In genomic region chr21:23694396-23694795, GRCh38 we compare ENCODE assay signal across 28 cellular contexts.
DNase-seq lines count a peak whose midpoint lies in the region; ATAC-seq and TF ChIP-seq lines count a peak whose summit lies in the region.
"Had no signal": no experiment of that assay in that cellular context is flagged by ENCODE, and none has a peak within 500 bp of the region (broad histone marks: within the 10 kb centered on the region; RNA-seq: fewer than 3 reads in every experiment).

No MANE protein-coding gene starts in this region.

- H4K20me1 ChIP-seq in neural cell (ENCODE audit: insufficient read depth) = no peaks in the 10 kb centered on the region

- H3K79me2 ChIP-seq in neural cell (replicated peaks; ENCODE audit: insufficient read depth, low read length) = no peaks in the 10 kb centered on the region

- DNase-seq in left ventricle myocardium inferior (no peak), left cardiac atrium (no peak), NAMALWA (ENCODE audit: low spot score) (peak; percentile 39), OCI-M1 (lab: John Stamatoyannopoulos, UW) (peak; percentile 51), endothelial cell (ENCODE audit: low spot score) (no peak), Calu3 (no peak), tibial artery (no peak)
- DNase-seq: activated CD4-positive, alpha-beta T cell treated with anti-CD3 and anti-CD28 coated beads, Interleukin-2, amount 10 ng/mL, durations not matched to agents 7 days and 5 days; activated naive CD4-positive, alpha-beta T cell treated with anti-CD3 and anti-CD28 coated beads for 36 hours; CD8-positive, alpha-beta memory T cell; colonic mucosa; DMS79 treated with DMSO at 0.1 percent for 48 hours; effector memory CD4-positive, alpha-beta T cell; GOT3; immature natural killer cell; IMR-90; MV-4-11; naive thymus-derived CD8-positive, alpha-beta T cell; NCI-H526 treated with DMSO at 0.1 percent for 48 hours; SHP77; stimulated activated CD4-positive, alpha-beta T cell treated with anti-CD3 and anti-CD28 coated beads, Interleukin-1b, Interleukin-23, amount 100 ng/mL, for 48 hours; T-helper 1 cell; upper lobe of left lung had no signal

- H3F3A ChIP-seq in neural cell (ENCODE audit: insufficient read depth, low read length, poor library complexity, severe bottlenecking) = no peaks in the 10 kb centered on the region

- H2AFZ ChIP-seq in neural cell (ENCODE audit: low read depth, low read length) = no peak overlapping the region

- ATAC-seq in left cardiac atrium = no peak
- ATAC-seq: esophagus mucosa; left lobe of liver; naive thymus-derived CD8-positive, alpha-beta T cell had no signal

- H3K9me3 ChIP-seq in left ventricle myocardium inferior (replicated peaks) (peaks cover 5% of the 10 kb centered on the region), neural cell (ENCODE audit: low read length) (peaks cover 3% of the 10 kb centered on the region), tibial artery (peaks cover 0 to 5% (median 0%) of the 10 kb centered on the region in 3 donors)
- H3K9me3 ChIP-seq: colonic mucosa had no signal

- no peak overlapping the region for H3K9ac ChIP-seq in neural cell (ENCODE audit: low read length)

- H3K4me3 Mint-ChIP-seq in endothelial cell (ENCODE audit: unreplicated experiment) = no peak overlapping the region
- H3K4me3 Mint-ChIP-seq in Calu3 (ENCODE audit: low read depth, unreplicated experiment) = no peak overlapping the region
- H3K4me3 Mint-ChIP-seq: activated CD4-positive, alpha-beta T cell treated with anti-CD3 and anti-CD28 coated beads, Interleukin-2, amount 10 ng/mL, durations not matched to agents 7 days and 5 days; activated naive CD4-positive, alpha-beta T cell treated with anti-CD3 and anti-CD28 coated beads for 36 hours; CD8-positive, alpha-beta memory T cell; immature natural killer cell; naive thymus-derived CD8-positive, alpha-beta T cell had no signal

- BruUV-seq in Calu3 (replicated peaks; lab: Mats Ljungman, UMichigan) = no TSS peak

- no peak overlapping the region for H3K4me2 ChIP-seq in neural cell (ENCODE audit: low read length)

- H3K36me3 Mint-ChIP-seq in endothelial cell (ENCODE audit: low read depth, unreplicated experiment) (peaks cover 3% of the 10 kb centered on the region), Calu3 (ENCODE audit: insufficient read depth, unreplicated experiment) (no peaks in the 10 kb centered on the region)
- H3K36me3 Mint-ChIP-seq: CD8-positive, alpha-beta memory T cell had no signal

- intact Hi-C loops in left ventricle myocardium inferior (cut with micrococcal nuclease) (no loop called here), left cardiac atrium (cut with DNase I) (no loop called here), Calu3 (cut with micrococcal nuclease; ENCODE audit: unreplicated experiment) (no loop called here), tibial artery (cut with DNase I; ENCODE audit: low total_unique reads) (no loop called here)

- CTCF ChIA-PET in Calu3 (lab: Charles Lee) = no interaction called here

- H3K9me3 Mint-ChIP-seq in endothelial cell (ENCODE audit: unreplicated experiment) (peaks cover 2% of the 10 kb centered on the region), Calu3 (ENCODE audit: low read depth, unreplicated experiment) (peaks cover 9% of the 10 kb centered on the region)

- TF ChIP-seq EP300 in neural cell (conservative IDR thresholded peaks at IDR 0.05; ENCODE audit: poor library complexity, severe bottlenecking) = no peak

- no peaks in the 10 kb centered on the region for H3K27me3 Mint-ChIP-seq in endothelial cell (ENCODE audit: unreplicated experiment)
- no peaks in the 10 kb centered on the region for H3K27me3 Mint-ChIP-seq in Calu3 (ENCODE audit: unreplicated experiment)
- H3K27me3 Mint-ChIP-seq: activated CD4-positive, alpha-beta T cell treated with anti-CD3 and anti-CD28 coated beads, Interleukin-2, amount 10 ng/mL, durations not matched to agents 7 days and 5 days; CD8-positive, alpha-beta memory T cell had no signal

- H3K9me2 ChIP-seq in neural cell (ENCODE audit: insufficient read depth, low read length) = no peaks in the 10 kb centered on the region

- no peak overlapping the region for H3K4me3 ChIP-seq in left ventricle myocardium inferior
- no peak overlapping the region for H3K4me3 ChIP-seq in neural cell (ENCODE audit: low read length)
- H3K4me3 ChIP-seq in tibial artery = no peak overlapping the region
- H3K4me3 ChIP-seq: breast epithelium, colonic mucosa, skin epidermis, upper lobe of left lung had no signal

- no peaks in the 10 kb centered on the region for H3K4me1 ChIP-seq in left ventricle myocardium inferior
- H3K4me1 ChIP-seq in tibial artery = no peaks in the 10 kb centered on the region
- H3K4me1 ChIP-seq: breast epithelium, colonic mucosa, upper lobe of left lung had no signal

- TF ChIP-seq RAD21 in neural cell (conservative IDR thresholded peaks at IDR 0.05) = peak; percentile 72

- H3K36me3 ChIP-seq in left ventricle myocardium inferior (no peaks in the 10 kb centered on the region), neural cell (ENCODE audit: insufficient read depth, low read length) (no peaks in the 10 kb centered on the region), tibial artery (no peaks in the 10 kb centered on the region)
- H3K36me3 ChIP-seq: breast epithelium, colonic mucosa, upper lobe of left lung had no signal

- TF ChIP-seq CTCF in left ventricle myocardium inferior (IDR thresholded peaks at IDR 0.05; ENCODE audit: borderline replicate concordance) (peak; percentile 24), neural cell (IDR thresholded peaks at IDR 0.05; ENCODE audit: poor library complexity, severe bottlenecking) (peak; percentile 60), endothelial cell (IDR thresholded peaks at IDR 0.05; ENCODE audit: unreplicated experiment) (no peak), Calu3 (IDR thresholded peaks at IDR 0.05; ENCODE audit: unreplicated experiment) (no peak), tibial artery (IDR thresholded peaks at IDR 0.05) (no peak)

- H3K27ac ChIP-seq in left ventricle myocardium inferior (replicated peaks) = no peak overlapping the region
- no peak overlapping the region for H3K27ac ChIP-seq in neural cell (ENCODE audit: low read length)
- H3K27ac ChIP-seq in tibial artery = no peak overlapping the region
- H3K27ac ChIP-seq: breast epithelium, colonic mucosa, skin epidermis, upper lobe of left lung had no signal

- H3K27ac Mint-ChIP-seq in endothelial cell (ENCODE audit: unreplicated experiment) (no peak overlapping the region), Calu3 (ENCODE audit: unreplicated experiment) (no peak overlapping the region)
- H3K27ac Mint-ChIP-seq: activated CD4-positive, alpha-beta T cell treated with anti-CD3 and anti-CD28 coated beads, Interleukin-2, amount 10 ng/mL, durations not matched to agents 7 days and 5 days; activated naive CD4-positive, alpha-beta T cell treated with anti-CD3 and anti-CD28 coated beads for 36 hours; CD8-positive, alpha-beta memory T cell; immature natural killer cell; naive thymus-derived CD8-positive, alpha-beta T cell had no signal

- H3K27me3 ChIP-seq in left ventricle myocardium inferior (ENCODE audit: low read depth) (no peaks in the 10 kb centered on the region), neural cell (ENCODE audit: insufficient read depth, low read depth, low read length) (no peaks in the 10 kb centered on the region), tibial artery (no peaks in the 10 kb centered on the region)
- H3K27me3 ChIP-seq: breast epithelium, colonic mucosa, upper lobe of left lung had no signal

- H3K4me1 Mint-ChIP-seq in endothelial cell (ENCODE audit: unreplicated experiment) (no peaks in the 10 kb centered on the region), Calu3 (ENCODE audit: low read depth, unreplicated experiment) (no peaks in the 10 kb centered on the region)
- H3K4me1 Mint-ChIP-seq: activated CD4-positive, alpha-beta T cell treated with anti-CD3 and anti-CD28 coated beads, Interleukin-2, amount 10 ng/mL, durations not matched to agents 7 days and 5 days; CD8-positive, alpha-beta memory T cell; immature natural killer cell; naive thymus-derived CD8-positive, alpha-beta T cell had no signal

TF ChIP-seq in neural cell, 6 proteins besides CTCF, POLR2A, EP300 and RAD21:
- TF ChIP-seq SMC3 (conservative IDR thresholded peaks at IDR 0.05; ENCODE audit: poor library complexity) (peak; percentile 69), REST (IDR thresholded peaks at IDR 0.05; ENCODE audit: borderline replicate concordance) (no peak), MXI1 (conservative IDR thresholded peaks at IDR 0.05; ENCODE audit: poor library complexity, severe bottlenecking) (no peak), TAF1 (IDR thresholded peaks at IDR 0.05; ENCODE audit: low read depth) (no peak), POLR2AphosphoS5 (IDR thresholded peaks at IDR 0.05) (no peak)

Comparison
In these comparisons a context has a peak if more than half of its experiments do, and no peak if none do; other contexts are left out.
1. DNase-seq: peak in NAMALWA (single experiment) and OCI-M1 (single experiment); none in left ventricle myocardium inferior (single experiment), left cardiac atrium (single experiment), endothelial cell (single experiment), Calu3 (single experiment) and tibial artery (0 of 2).
2. CTCF ChIP-seq: peak in left ventricle myocardium inferior (single experiment) and neural cell (single experiment); none in endothelial cell (single experiment), Calu3 (single experiment) and tibial artery (0 of 2).